11 cellular contexts compared by ENCODE assay signal in genomic region chr4:1718095-1718850, GRCh38. TPM values are rescaled to one million over a fixed set of nuclear protein-coding genes. Genes with fewer than 3 reads are reported as not detected.
DNase-seq lines count a peak whose midpoint lies in the region; ATAC-seq, FAIRE-seq and TF ChIP-seq lines count a peak whose summit lies in the region.
"Had no signal": no experiment of that assay in that cellular context is flagged by ENCODE, and none has a peak within 500 bp of the region (broad histone marks: within the 10 kb centered on the region; RNA-seq: fewer than 3 reads in every experiment).

No MANE protein-coding gene starts in this region.

- H3K9me3 ChIP-seq in heart right ventricle (no peaks in the 10 kb centered on the region), MG63 (no peaks in the 10 kb centered on the region), small intestine (ENCODE audit: control insufficient read depth, low read depth) (no peaks in the 10 kb centered on the region), thyroid gland (no peaks in the 10 kb centered on the region)

- no peaks in the 10 kb centered on the region for H3K27me3 Mint-ChIP-seq in T-cell

- no peak for ATAC-seq in Right ventricle myocardium superior (ENCODE audit: poor library complexity)
- ATAC-seq in heart right ventricle: no peak
- ATAC-seq in T-cell (replicated peaks in 1 of 4): no peak
- ATAC-seq in left lobe of liver: peak; percentile 56

- H3K4me1 Mint-ChIP-seq in T-cell: peaks cover 34 to 62% (median 60%) of the 10 kb centered on the region in 3 donors

- peak overlapping the region; percentile 45 to 86 (median 58) for H3K4me3 Mint-ChIP-seq in T-cell

- H3K4me1 ChIP-seq in heart right ventricle (peaks cover 26 to 80% (median 53%) of the 10 kb centered on the region in 9 donors), small intestine (ENCODE audit: control insufficient read depth in 2 of 2, insufficient read depth in 1 of 2, low read depth in 1 of 2, low read length in 1 of 2) (peaks cover 3 to 6% of the 10 kb centered on the region in 2 donors), thyroid gland (peaks cover 13 to 41% of the 10 kb centered on the region in 2 donors)

- POLR2A ChIA-PET in T-cell (lab: Charles Lee): interaction anchor here in 1 of 2 donors (0.6 kb wide), 1 partner anchor 39 kb away, joined by 5 read pairs; no protein-coding TSS in a partner anchor

- no peaks in the 10 kb centered on the region for H3K27me3 ChIP-seq in heart right ventricle
- no peaks in the 10 kb centered on the region for H3K27me3 ChIP-seq in MG63
- no peaks in the 10 kb centered on the region for H3K27me3 ChIP-seq in small intestine (ENCODE audit: control insufficient read depth in 2 of 2, insufficient read depth in 2 of 2, low read length in 2 of 2)
- H3K27me3 ChIP-seq in thyroid gland: no peaks in the 10 kb centered on the region

- WGBS in heart right ventricle, 2 donors: 76 to 82% methylated on average over 31 of the region's 31 CpGs
- WGBS in small intestine, 3 donors: 67 to 84% (median 72%) methylated on average over 31 of the region's 31 CpGs
- WGBS in thyroid gland, 2 donors: 85 to 87% methylated on average over 19 of the region's 31 CpGs

- CTCF ChIA-PET in T-cell (lab: Charles Lee): no interaction called here

- no peak for TF ChIP-seq POLR2A in thyroid gland (IDR thresholded peaks at IDR 0.05)

- H3K4me3 ChIP-seq in heart right ventricle (no peak overlapping the region), MG63 (no peak overlapping the region), small intestine (ENCODE audit: low read depth in 1 of 2, low read length in 2 of 2) (no peak overlapping the region), thyroid gland (replicated peaks in 1 of 3) (no peak overlapping the region)

- H3K9me3 Mint-ChIP-seq in T-cell: no peaks in the 10 kb centered on the region

- no peaks in the 10 kb centered on the region for H3K36me3 Mint-ChIP-seq in T-cell

- peaks cover 0 to 42% (median 6%) of the 10 kb centered on the region in 9 donors for H3K36me3 ChIP-seq in heart right ventricle
- peaks cover 6% of the 10 kb centered on the region for H3K36me3 ChIP-seq in MG63
- H3K36me3 ChIP-seq in small intestine (ENCODE audit: control insufficient read depth in 2 of 2, insufficient read depth in 2 of 2, low read length in 2 of 2): peaks cover 0 to 3% of the 10 kb centered on the region in 2 donors
- peaks cover 3 to 17% of the 10 kb centered on the region in 2 donors for H3K36me3 ChIP-seq in thyroid gland

- FAIRE-seq in small intestine (lab: Jason Lieb, UNC): no peak

- peak overlapping the region; percentile 35 to 52 for H3K27ac Mint-ChIP-seq in T-cell

- peak overlapping the region in 1 of 10 donors; percentile 11 for H3K27ac ChIP-seq in heart right ventricle
- H3K27ac ChIP-seq in small intestine (ENCODE audit: low read depth in 1 of 2, low read length in 1 of 2): no peak overlapping the region
- no peak overlapping the region for H3K27ac ChIP-seq in thyroid gland
- H3K27ac ChIP-seq: epithelial cell of prostate had no signal

- intact Hi-C loops in Right ventricle myocardium superior (cut with DNase I): loop anchor here (10.0 kb wide), 1 partner anchor 373 kb away; the partner anchor contains the start of gene UVSSA
- intact Hi-C loops in heart right ventricle (cut with DNase I): no loop called here
- intact Hi-C loops in thyroid gland (cut with DNase I): no loop called here

- TF ChIP-seq CTCF in heart right ventricle (IDR thresholded peaks at IDR 0.05) (no peak), thyroid gland (IDR thresholded peaks at IDR 0.05) (no peak)

- DNase-seq in Right ventricle myocardium superior (peak; percentile 42), heart right ventricle (no peak), T-cell (no peak), left lobe of liver (ENCODE audit: low spot score) (peak; percentile 90), MG63 (no peak), medulla oblongata (ENCODE audit: extremely low spot score) (no peak), small intestine (no peak), thyroid gland (no peak)
- DNase-seq: anterior cingulate cortex, NCI-H1092 treated with DMSO at 0.1 percent for 48 hours had no signal

RNA-seq across cellular contexts. Expression of gene TMEM129, which starts 2.9 kb away (rescaled TPM):
- total RNA-seq in Right ventricle myocardium superior (28.6 TPM), heart right ventricle (10 to 100 TPM; 28.1 to 45.6 (median 34.3) TPM), T-cell (10 to 100 TPM; 22.9 to 49.4 (median 46.3) TPM), left lobe of liver (30.3 TPM), thyroid gland (100 to 1,000 TPM in 2 of 4 donors, 10 to 100 TPM in 2; 64.8 to 138 (median 106) TPM)
- polyA plus RNA-seq in heart right ventricle (10 to 100 TPM; 28.6 to 33.0 TPM), small intestine (10 to 100 TPM; 18.6 to 47.2 (median 25.5) TPM)
- total RNA-seq in MG63 (2014; rRNA removed; shearing (Covaris generic); ENCODE audit: low replicate concordance): 11.2 and 15.7 TPM in 2 replicates

RNA-seq across cellular contexts. Expression of gene TACC3, which starts 3.0 kb away (rescaled TPM):
- total RNA-seq in Right ventricle myocardium superior (7.0 TPM), heart right ventricle (10 to 100 TPM in 2 of 10 donors, 1 to 10 TPM in 8; 2.3 to 15.6 (median 3.9) TPM), T-cell (100 to 1,000 TPM; 100 to 138 (median 127) TPM), left lobe of liver (4.5 TPM), thyroid gland (10 to 100 TPM in 1 of 4 donors, 1 to 10 TPM in 3; 4.8 to 10.3 (median 5.1) TPM)
- polyA plus RNA-seq in heart right ventricle (10 to 100 TPM in 1 of 2 donors, 1 to 10 TPM in 1; 6.0 to 16.2 TPM), small intestine (10 to 100 TPM; 11.9 to 41.4 (median 12.7) TPM)
- total RNA-seq in MG63 (2014; rRNA removed; shearing (Covaris generic); ENCODE audit: low replicate concordance): 67.1 and 72.9 TPM in 2 replicates

RNA-seq across cellular contexts. Expression of gene SLBP, which starts 6.2 kb away (rescaled TPM):
- 12.6 TPM for total RNA-seq in Right ventricle myocardium superior
- 10 to 100 TPM; 10.9 to 17.7 (median 12.8) TPM for total RNA-seq in heart right ventricle
- 10 to 100 TPM; 11.2 to 16.2 TPM for polyA plus RNA-seq in heart right ventricle
- total RNA-seq in T-cell: 10 to 100 TPM; 30.1 to 42.3 (median 36.1) TPM
- 12.3 TPM for total RNA-seq in left lobe of liver
- total RNA-seq in MG63 (2014; rRNA removed; shearing (Covaris generic); ENCODE audit: low replicate concordance): 72.1 and 99.1 TPM in 2 replicates
- polyA plus RNA-seq in small intestine: 10 to 100 TPM; 25.5 to 28.2 (median 27.6) TPM
- total RNA-seq in thyroid gland: 10 to 100 TPM; 41.2 to 48.5 (median 43.3) TPM

RNA-seq across cellular contexts. Expression of gene FAM53A, which starts 34.2 kb away (rescaled TPM):
- total RNA-seq in Right ventricle myocardium superior (1.0 TPM), heart right ventricle (1 to 10 TPM in 3 of 10 donors, under 1 TPM in 7; 0.24 to 1.5 (median 0.70) TPM), T-cell (1 to 10 TPM; 1.4 to 3.0 (median 1.9) TPM), left lobe of liver (2.2 TPM), thyroid gland (10 to 100 TPM; 17.5 to 34.9 (median 21.7) TPM)
- polyA plus RNA-seq in heart right ventricle (under 1 TPM; 0.73 to 0.97 TPM), small intestine (1 to 10 TPM in 1 of 3 donors, under 1 TPM in 1, not detected in 1; 0.27 to 1.1 TPM)
- 2.6 and 4.0 TPM in 2 replicates for total RNA-seq in MG63 (2014; rRNA removed; shearing (Covaris generic); ENCODE audit: low replicate concordance)

Comparison
In these comparisons a context has a peak if more than half of its experiments do, and no peak if none do; other contexts are left out.
1. DNase-seq: peak in Right ventricle myocardium superior (single experiment) and left lobe of liver (single experiment); none in heart right ventricle (0 of 2), T-cell (0 of 34), MG63 (single experiment), medulla oblongata (single experiment), small intestine (single experiment) and thyroid gland (0 of 2).